ENCODE assay signal across 1 cellular context in the genomic region with DNA sequence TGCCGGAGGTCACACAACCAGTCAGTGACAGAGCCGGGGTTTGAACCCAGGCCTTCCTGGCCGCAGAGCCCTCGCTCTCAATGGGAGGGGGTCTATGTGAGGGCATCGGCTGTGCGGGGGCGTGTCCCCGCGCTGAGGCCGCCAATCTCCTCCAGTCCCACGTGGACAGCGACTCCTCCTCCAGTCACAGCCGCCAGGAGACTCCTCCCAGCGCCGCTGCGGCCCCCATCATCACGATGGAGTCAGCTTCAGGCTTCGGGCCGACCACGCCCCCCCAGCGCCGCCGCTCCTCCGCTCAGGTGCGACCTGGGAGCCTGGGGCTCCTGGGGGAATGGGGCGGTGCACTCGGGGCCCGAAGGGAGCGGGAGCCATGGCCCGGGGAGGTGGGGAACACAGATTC.
TF ChIP-seq lines count a peak whose summit lies in the region.

No MANE protein-coding gene starts in this region.

TF ChIP-seq in HepG2, 621 proteins besides CTCF, POLR2A, EP300 and RAD21 (continued from another document and continues in another):
- TF ChIP-seq, protein P1, sequence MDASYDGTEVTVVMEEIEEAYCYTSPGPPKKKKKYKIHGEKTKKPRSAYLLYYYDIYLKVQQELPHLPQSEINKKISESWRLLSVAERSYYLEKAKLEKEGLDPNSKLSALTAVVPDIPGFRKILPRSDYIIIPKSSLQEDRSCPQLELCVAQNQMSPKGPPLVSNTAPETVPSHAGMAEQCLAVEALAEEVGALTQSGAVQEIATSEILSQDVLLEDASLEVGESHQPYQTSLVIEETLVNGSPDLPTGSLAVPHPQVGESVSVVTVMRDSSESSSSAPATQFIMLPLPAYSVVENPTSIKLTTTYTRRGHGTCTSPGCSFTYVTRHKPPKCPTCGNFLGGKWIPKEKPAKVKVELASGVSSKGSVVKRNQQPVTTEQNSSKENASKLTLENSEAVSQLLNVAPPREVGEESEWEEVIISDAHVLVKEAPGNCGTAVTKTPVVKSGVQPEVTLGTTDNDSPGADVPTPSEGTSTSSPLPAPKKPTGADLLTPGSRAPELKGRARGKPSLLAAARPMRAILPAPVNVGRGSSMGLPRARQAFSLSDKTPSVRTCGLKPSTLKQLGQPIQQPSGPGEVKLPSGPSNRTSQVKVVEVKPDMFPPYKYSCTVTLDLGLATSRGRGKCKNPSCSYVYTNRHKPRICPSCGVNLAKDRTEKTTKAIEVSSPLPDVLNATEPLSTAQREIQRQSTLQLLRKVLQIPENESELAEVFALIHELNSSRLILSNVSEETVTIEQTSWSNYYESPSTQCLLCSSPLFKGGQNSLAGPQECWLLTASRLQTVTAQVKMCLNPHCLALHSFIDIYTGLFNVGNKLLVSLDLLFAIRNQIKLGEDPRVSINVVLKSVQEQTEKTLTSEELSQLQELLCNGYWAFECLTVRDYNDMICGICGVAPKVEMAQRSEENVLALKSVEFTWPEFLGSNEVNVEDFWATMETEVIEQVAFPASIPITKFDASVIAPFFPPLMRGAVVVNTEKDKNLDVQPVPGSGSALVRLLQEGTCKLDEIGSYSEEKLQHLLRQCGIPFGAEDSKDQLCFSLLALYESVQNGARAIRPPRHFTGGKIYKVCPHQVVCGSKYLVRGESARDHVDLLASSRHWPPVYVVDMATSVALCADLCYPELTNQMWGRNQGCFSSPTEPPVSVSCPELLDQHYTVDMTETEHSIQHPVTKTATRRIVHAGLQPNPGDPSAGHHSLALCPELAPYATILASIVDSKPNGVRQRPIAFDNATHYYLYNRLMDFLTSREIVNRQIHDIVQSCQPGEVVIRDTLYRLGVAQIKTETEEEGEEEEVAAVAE (CRISPR knock-in tag; IDR thresholded peaks at IDR 0.05; ENCODE audit: borderline replicate concordance) = no peak
- TF ChIP-seq SALL2 (CRISPR knock-in tag; IDR thresholded peaks at IDR 0.05) (no peak), FOXA3 (CRISPR knock-in tag; IDR thresholded peaks at IDR 0.05) (no peak), ZNF501 (CRISPR knock-in tag; IDR thresholded peaks at IDR 0.05) (no peak), PRDM4 (CRISPR knock-in tag; IDR thresholded peaks at IDR 0.05; ENCODE audit: borderline replicate concordance) (no peak), ZNF20 (CRISPR knock-in tag; IDR thresholded peaks at IDR 0.05) (no peak), SP1 (IDR thresholded peaks at IDR 0.05) (no peak), SP1 (CRISPR knock-in tag; IDR thresholded peaks at IDR 0.05) (peak; percentile 17; the same call in 1 of the 2 replicates), MLLT10 (CRISPR knock-in tag; IDR thresholded peaks at IDR 0.05) (no peak), SAP130 (CRISPR knock-in tag; IDR thresholded peaks at IDR 0.05; ENCODE audit: low read depth) (0 out of 2 replicates have a peak, but pooled peaks have one; percentile 15), EEA1 (CRISPR knock-in tag; IDR thresholded peaks at IDR 0.05; ENCODE audit: borderline replicate concordance) (no peak), KLF16 (CRISPR knock-in tag; IDR thresholded peaks at IDR 0.05) (0 out of 4 replicates have a peak, but pooled peaks of 1 of the 2 experiments have one; percentile 11), ZNF589 (CRISPR knock-in tag; conservative IDR thresholded peaks at IDR 0.05) (no peak), MXI1 (IDR thresholded peaks at IDR 0.05; ENCODE audit: borderline replicate concordance, low read depth, low read length) (peak; percentile 43; the same call in 1 of the 3 replicates), SRSF4 (IDR thresholded peaks at IDR 0.05; ENCODE audit: low read depth, low read length, poor library complexity, severe bottlenecking) (no peak), ZNF687 (CRISPR knock-in tag; IDR thresholded peaks at IDR 0.05) (peak; percentile 52), NBN (conservative IDR thresholded peaks at IDR 0.05) (no peak), NFKBIZ (CRISPR knock-in tag; IDR thresholded peaks at IDR 0.05) (no peak), U2AF2 (IDR thresholded peaks at IDR 0.05; ENCODE audit: low read depth, low read length) (no peak), ZNF263 (CRISPR knock-in tag; IDR thresholded peaks at IDR 0.05) (peak; percentile 69), ZNF790 (CRISPR knock-in tag; IDR thresholded peaks at IDR 0.05; ENCODE audit: borderline replicate concordance) (no peak), HDAC1 (CRISPR knock-in tag; IDR thresholded peaks at IDR 0.05) (no peak), RFXANK (CRISPR knock-in tag; IDR thresholded peaks at IDR 0.05) (no peak), ZIK1 (CRISPR knock-in tag; IDR thresholded peaks at IDR 0.05; ENCODE audit: borderline replicate concordance, low read depth) (no peak), SOX13 (IDR thresholded peaks at IDR 0.05) (no peak), SOX13 (CRISPR knock-in tag; conservative IDR thresholded peaks at IDR 0.05 in 1 of 2, IDR thresholded peaks at IDR 0.05 in 1 of 2) (no peak), MTF1 (CRISPR knock-in tag; IDR thresholded peaks at IDR 0.05) (no peak), FOXJ3 (CRISPR knock-in tag; IDR thresholded peaks at IDR 0.05; ENCODE audit: borderline replicate concordance) (no peak), CC2D1A (CRISPR knock-in tag; IDR thresholded peaks at IDR 0.05) (no peak), MBD4 (IDR thresholded peaks at IDR 0.05; ENCODE audit: borderline replicate concordance, low read length) (no peak), KDM3A (CRISPR knock-in tag; IDR thresholded peaks at IDR 0.05; ENCODE audit: low read depth) (no peak)
- TF ChIP-seq, protein P2, sequence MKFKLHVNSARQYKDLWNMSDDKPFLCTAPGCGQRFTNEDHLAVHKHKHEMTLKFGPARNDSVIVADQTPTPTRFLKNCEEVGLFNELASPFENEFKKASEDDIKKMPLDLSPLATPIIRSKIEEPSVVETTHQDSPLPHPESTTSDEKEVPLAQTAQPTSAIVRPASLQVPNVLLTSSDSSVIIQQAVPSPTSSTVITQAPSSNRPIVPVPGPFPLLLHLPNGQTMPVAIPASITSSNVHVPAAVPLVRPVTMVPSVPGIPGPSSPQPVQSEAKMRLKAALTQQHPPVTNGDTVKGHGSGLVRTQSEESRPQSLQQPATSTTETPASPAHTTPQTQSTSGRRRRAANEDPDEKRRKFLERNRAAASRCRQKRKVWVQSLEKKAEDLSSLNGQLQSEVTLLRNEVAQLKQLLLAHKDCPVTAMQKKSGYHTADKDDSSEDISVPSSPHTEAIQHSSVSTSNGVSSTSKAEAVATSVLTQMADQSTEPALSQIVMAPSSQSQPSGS (CRISPR knock-in tag; IDR thresholded peaks at IDR 0.05) = no peak
- TF ChIP-seq, protein P3, sequence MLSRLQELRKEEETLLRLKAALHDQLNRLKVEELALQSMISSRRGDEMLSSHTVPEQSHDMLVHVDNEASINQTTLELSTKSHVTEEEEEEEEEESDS (CRISPR knock-in tag; IDR thresholded peaks at IDR 0.05; ENCODE audit: borderline replicate concordance) = no peak
- TF ChIP-seq, protein P4, sequence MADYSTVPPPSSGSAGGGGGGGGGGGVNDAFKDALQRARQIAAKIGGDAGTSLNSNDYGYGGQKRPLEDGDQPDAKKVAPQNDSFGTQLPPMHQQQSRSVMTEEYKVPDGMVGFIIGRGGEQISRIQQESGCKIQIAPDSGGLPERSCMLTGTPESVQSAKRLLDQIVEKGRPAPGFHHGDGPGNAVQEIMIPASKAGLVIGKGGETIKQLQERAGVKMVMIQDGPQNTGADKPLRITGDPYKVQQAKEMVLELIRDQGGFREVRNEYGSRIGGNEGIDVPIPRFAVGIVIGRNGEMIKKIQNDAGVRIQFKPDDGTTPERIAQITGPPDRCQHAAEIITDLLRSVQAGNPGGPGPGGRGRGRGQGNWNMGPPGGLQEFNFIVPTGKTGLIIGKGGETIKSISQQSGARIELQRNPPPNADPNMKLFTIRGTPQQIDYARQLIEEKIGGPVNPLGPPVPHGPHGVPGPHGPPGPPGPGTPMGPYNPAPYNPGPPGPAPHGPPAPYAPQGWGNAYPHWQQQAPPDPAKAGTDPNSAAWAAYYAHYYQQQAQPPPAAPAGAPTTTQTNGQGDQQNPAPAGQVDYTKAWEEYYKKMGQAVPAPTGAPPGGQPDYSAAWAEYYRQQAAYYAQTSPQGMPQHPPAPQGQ (CRISPR knock-in tag; IDR thresholded peaks at IDR 0.05; ENCODE audit: borderline replicate concordance) = no peak
- TF ChIP-seq, protein P5, sequence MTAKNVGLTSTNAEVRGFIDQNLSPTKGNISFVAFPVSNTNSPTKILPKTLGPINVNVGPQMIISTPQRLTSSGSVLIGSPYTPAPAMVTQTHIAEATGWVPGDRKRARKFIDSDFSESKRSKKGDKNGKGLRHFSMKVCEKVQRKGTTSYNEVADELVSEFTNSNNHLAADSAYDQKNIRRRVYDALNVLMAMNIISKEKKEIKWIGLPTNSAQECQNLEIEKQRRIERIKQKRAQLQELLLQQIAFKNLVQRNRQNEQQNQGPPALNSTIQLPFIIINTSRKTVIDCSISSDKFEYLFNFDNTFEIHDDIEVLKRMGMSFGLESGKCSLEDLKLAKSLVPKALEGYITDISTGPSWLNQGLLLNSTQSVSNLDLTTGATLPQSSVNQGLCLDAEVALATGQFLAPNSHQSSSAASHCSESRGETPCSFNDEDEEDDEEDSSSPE (CRISPR knock-in tag; IDR thresholded peaks at IDR 0.05) = no peak
- TF ChIP-seq, protein P6, sequence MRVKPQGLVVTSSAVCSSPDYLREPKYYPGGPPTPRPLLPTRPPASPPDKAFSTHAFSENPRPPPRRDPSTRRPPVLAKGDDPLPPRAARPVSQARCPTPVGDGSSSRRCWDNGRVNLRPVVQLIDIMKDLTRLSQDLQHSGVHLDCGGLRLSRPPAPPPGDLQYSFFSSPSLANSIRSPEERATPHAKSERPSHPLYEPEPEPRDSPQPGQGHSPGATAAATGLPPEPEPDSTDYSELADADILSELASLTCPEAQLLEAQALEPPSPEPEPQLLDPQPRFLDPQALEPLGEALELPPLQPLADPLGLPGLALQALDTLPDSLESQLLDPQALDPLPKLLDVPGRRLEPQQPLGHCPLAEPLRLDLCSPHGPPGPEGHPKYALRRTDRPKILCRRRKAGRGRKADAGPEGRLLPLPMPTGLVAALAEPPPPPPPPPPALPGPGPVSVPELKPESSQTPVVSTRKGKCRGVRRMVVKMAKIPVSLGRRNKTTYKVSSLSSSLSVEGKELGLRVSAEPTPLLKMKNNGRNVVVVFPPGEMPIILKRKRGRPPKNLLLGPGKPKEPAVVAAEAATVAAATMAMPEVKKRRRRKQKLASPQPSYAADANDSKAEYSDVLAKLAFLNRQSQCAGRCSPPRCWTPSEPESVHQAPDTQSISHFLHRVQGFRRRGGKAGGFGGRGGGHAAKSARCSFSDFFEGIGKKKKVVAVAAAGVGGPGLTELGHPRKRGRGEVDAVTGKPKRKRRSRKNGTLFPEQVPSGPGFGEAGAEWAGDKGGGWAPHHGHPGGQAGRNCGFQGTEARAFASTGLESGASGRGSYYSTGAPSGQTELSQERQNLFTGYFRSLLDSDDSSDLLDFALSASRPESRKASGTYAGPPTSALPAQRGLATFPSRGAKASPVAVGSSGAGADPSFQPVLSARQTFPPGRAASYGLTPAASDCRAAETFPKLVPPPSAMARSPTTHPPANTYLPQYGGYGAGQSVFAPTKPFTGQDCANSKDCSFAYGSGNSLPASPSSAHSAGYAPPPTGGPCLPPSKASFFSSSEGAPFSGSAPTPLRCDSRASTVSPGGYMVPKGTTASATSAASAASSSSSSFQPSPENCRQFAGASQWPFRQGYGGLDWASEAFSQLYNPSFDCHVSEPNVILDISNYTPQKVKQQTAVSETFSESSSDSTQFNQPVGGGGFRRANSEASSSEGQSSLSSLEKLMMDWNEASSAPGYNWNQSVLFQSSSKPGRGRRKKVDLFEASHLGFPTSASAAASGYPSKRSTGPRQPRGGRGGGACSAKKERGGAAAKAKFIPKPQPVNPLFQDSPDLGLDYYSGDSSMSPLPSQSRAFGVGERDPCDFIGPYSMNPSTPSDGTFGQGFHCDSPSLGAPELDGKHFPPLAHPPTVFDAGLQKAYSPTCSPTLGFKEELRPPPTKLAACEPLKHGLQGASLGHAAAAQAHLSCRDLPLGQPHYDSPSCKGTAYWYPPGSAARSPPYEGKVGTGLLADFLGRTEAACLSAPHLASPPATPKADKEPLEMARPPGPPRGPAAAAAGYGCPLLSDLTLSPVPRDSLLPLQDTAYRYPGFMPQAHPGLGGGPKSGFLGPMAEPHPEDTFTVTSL (CRISPR knock-in tag; IDR thresholded peaks at IDR 0.05; ENCODE audit: borderline replicate concordance) = no peak
- TF ChIP-seq, protein P7, sequence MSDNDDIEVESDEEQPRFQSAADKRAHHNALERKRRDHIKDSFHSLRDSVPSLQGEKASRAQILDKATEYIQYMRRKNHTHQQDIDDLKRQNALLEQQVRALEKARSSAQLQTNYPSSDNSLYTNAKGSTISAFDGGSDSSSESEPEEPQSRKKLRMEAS (IDR thresholded peaks at IDR 0.05) = peak; percentile 23; the same call in 1 of the 2 replicates
